Comparison of ENCODE assay signal across 25 cellular contexts in the genomic region with DNA sequence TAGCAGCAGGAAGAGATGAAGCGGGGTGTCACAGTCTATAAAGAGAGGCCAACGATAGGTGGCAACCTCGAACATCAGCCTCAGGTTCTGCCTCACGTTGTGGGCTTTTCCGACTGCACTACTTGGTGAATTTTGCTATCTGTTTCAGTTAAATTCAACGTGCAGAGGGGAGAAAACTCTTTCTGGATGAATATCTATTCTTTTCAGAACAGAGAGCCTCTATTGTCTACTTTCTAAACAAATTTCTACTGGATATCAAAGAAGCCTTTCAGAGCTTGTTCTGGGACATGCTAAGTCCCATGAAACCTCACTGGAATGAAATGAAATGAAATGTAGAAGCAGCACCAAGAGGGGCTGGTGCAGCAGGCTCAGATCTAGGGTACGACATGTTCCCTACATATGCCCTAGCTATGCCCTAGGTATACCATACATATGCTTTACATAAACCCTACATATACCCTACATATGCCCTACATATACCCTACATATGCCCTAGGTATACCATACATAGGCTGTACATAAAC.
"Had no signal": no experiment of that assay in that cellular context is flagged by ENCODE, and none has a peak within 500 bp of the region (broad histone marks: within the 10 kb centered on the region; RNA-seq: fewer than 3 reads in every experiment).

No MANE protein-coding gene starts in this region.

- H3K27ac Mint-ChIP-seq: activated CD4-positive, alpha-beta memory T cell treated with anti-CD3 and anti-CD28 coated beads, Interleukin-2, amount 10 ng/mL, durations not matched to agents 7 days and 5 days; activated CD4-positive, alpha-beta T cell treated with anti-CD3 and anti-CD28 coated beads, Interleukin-2, amount 10 ng/mL, durations not matched to agents 24 days and 14 days; activated T-helper 17 cell treated with anti-CD3 and anti-CD28 coated beads, Interleukin-2, amount 50 U/mL, for 72 hours; dendritic cell treated with granulocyte-macrophage colony-stimulating factor and Interleukin-4, amounts not matched to agents 40 ng/mL and 50 ng/mL, for 4 days; memory B cell; natural killer cell; stimulated activated effector memory CD8-positive, alpha-beta T cell treated with anti-CD3 and anti-CD28 coated beads, Interleukin-12 subunit alpha, Interleukin-12 subunit beta, amount 100 ng/mL, for 72 hours; stimulated activated naive CD8-positive, alpha-beta T cell treated with anti-CD3 and anti-CD28 coated beads, Interleukin-15, Interleukin-2, amounts not matched to agents 100 ng/mL and 50 ng/mL, for 24 hours; T-helper 17 cell had no signal

- H3K27me3 ChIP-seq: gastrocnemius medialis, hepatocyte, right lobe of liver, tibial artery had no signal

- H3K27me3 Mint-ChIP-seq: activated T-helper 17 cell treated with anti-CD3 and anti-CD28 coated beads, Interleukin-2, amount 50 U/mL, for 72 hours; memory B cell had no signal

- H3K36me3 ChIP-seq: gastrocnemius medialis, right lobe of liver, tibial artery had no signal

- H3K4me3 Mint-ChIP-seq: activated CD4-positive, alpha-beta memory T cell treated with anti-CD3 and anti-CD28 coated beads, Interleukin-2, amount 10 ng/mL, durations not matched to agents 7 days and 5 days; activated CD4-positive, alpha-beta T cell treated with anti-CD3 and anti-CD28 coated beads, Interleukin-2, amount 10 ng/mL, durations not matched to agents 24 days and 14 days; activated T-cell treated with anti-CD3 and anti-CD28 coated beads, Interleukin-2, amount 50 U/mL, for 4 hours; activated T-helper 17 cell treated with anti-CD3 and anti-CD28 coated beads, Interleukin-2, amount 50 U/mL, for 72 hours; dendritic cell treated with granulocyte-macrophage colony-stimulating factor and Interleukin-4, amounts not matched to agents 40 ng/mL and 50 ng/mL, for 4 days; memory B cell; natural killer cell; stimulated activated effector memory CD8-positive, alpha-beta T cell treated with anti-CD3 and anti-CD28 coated beads, Interleukin-12 subunit alpha, Interleukin-12 subunit beta, amount 100 ng/mL, for 72 hours; stimulated activated naive CD8-positive, alpha-beta T cell treated with anti-CD3 and anti-CD28 coated beads, Interleukin-15, Interleukin-2, amounts not matched to agents 100 ng/mL and 50 ng/mL, for 24 hours; T-helper 17 cell had no signal

- DNase-seq: activated CD4-positive, alpha-beta memory T cell treated with anti-CD3 and anti-CD28 coated beads, Interleukin-2, amount 10 ng/mL, durations not matched to agents 7 days and 5 days; activated CD4-positive, CD25-positive, alpha-beta regulatory T cell treated with anti-CD3 and anti-CD28 coated beads, Interleukin-2, amount 50 U/mL, for 72 hours; activated gamma-delta T cell treated with Interleukin-2 at 50 U/mL for 16 hours; activated naive CD4-positive, alpha-beta T cell treated with anti-CD3 and anti-CD28 coated beads, Interleukin-2, amount 50 U/mL, for 16 hours; activated T-cell treated with anti-CD3 and anti-CD28 coated beads, Interleukin-2, amount 50 U/mL, for 4 hours; amniotic stem cell; central memory CD4-positive, alpha-beta T cell; effector CD4-positive, alpha-beta T cell; gastrocnemius medialis; kidney; natural killer cell; right lobe of liver; small intestine; stimulated activated CD4-positive, alpha-beta T cell treated with anti-CD3 and anti-CD28 coated beads, Interleukin-4, amount 100 ng/mL, for 24 hours; T-helper 17 cell; T1000; tibial artery had no signal

- H3K9me3 ChIP-seq: gastrocnemius medialis, right lobe of liver, tibial artery had no signal

- H3K4me3 ChIP-seq: gastrocnemius medialis, hepatocyte, right lobe of liver, tibial artery had no signal

- H3K27ac ChIP-seq: epithelial cell of prostate, gastrocnemius medialis, hepatocyte, right lobe of liver, tibial artery had no signal

- H3K9me3 Mint-ChIP-seq: activated CD4-positive, alpha-beta memory T cell treated with anti-CD3 and anti-CD28 coated beads, Interleukin-2, amount 10 ng/mL, durations not matched to agents 7 days and 5 days; activated T-cell treated with anti-CD3 and anti-CD28 coated beads, Interleukin-2, amount 50 U/mL, for 4 hours; activated T-helper 17 cell treated with anti-CD3 and anti-CD28 coated beads, Interleukin-2, amount 50 U/mL, for 72 hours; dendritic cell treated with granulocyte-macrophage colony-stimulating factor and Interleukin-4, amounts not matched to agents 40 ng/mL and 50 ng/mL, for 4 days; memory B cell; natural killer cell; stimulated activated effector memory CD8-positive, alpha-beta T cell treated with anti-CD3 and anti-CD28 coated beads, Interleukin-12 subunit alpha, Interleukin-12 subunit beta, amount 100 ng/mL, for 72 hours; stimulated activated naive CD8-positive, alpha-beta T cell treated with anti-CD3 and anti-CD28 coated beads, Interleukin-15, Interleukin-2, amounts not matched to agents 100 ng/mL and 50 ng/mL, for 24 hours had no signal

- H3K36me3 Mint-ChIP-seq: memory B cell; natural killer cell; stimulated activated effector memory CD8-positive, alpha-beta T cell treated with anti-CD3 and anti-CD28 coated beads, Interleukin-12 subunit alpha, Interleukin-12 subunit beta, amount 100 ng/mL, for 72 hours had no signal
